ENCODE assay signal across 1 cellular context in the genomic region with DNA sequence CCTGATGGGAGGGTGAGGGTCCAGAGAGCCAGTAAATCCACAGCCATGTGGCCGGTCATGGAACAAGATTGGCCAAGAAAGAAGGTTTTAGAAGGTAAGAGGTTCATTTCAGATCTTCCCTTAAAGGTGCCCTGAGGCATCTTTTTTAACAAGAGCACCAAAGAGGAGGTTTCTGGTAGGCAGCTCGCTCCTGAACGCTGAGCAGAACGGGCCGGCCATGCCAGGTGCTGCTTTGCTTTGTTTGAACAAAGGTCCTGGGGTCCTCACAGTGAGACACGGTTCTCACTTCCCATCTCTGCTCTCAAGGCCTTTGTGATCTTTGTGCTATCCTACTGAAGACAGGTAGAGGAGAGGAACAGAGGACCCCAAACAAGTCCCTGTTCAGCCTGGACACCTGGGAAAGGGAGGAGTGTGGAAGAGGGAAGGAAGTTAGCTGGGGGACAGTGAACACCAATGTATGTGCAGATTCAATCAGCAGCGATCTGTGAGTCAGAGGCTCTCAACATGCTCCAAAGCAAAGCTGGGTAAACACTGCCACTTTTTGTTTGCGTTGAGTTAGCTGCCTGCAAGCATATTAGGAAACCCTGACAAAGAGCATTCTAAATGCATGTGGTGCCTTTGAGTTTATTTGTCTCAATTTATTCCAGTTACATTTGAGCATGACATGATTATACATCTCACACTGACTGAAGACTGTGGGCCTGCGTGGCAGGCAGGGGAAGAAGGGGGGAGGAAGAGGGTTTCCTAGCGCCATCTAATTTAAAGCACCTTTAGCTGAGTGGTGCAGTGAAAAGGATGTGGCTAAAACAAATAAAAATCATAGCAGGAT.
TF ChIP-seq lines count a peak whose summit lies in the region.

No MANE protein-coding gene starts in this region.

TF ChIP-seq in HepG2, 621 proteins besides CTCF, POLR2A, EP300 and RAD21 (continued from another document and continues in another):
- TF ChIP-seq, protein P1, sequence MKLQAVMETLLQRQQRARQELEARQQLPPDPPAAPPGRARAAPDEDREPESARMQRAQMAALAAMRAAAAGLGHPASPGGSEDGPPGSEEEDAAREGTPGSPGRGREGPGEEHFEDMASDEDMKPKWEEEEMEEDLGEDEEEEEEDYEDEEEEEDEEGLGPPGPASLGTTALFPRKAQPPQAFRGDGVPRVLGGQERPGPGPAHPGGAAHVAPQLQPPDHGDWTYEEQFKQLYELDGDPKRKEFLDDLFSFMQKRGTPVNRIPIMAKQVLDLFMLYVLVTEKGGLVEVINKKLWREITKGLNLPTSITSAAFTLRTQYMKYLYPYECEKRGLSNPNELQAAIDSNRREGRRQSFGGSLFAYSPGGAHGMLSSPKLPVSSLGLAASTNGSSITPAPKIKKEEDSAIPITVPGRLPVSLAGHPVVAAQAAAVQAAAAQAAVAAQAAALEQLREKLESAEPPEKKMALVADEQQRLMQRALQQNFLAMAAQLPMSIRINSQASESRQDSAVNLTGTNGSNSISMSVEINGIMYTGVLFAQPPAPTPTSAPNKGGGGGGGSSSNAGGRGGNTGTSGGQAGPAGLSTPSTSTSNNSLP (IDR thresholded peaks at IDR 0.05; ENCODE audit: low read depth, low read length) = 0 out of 2 replicates have a peak, but pooled peaks have one; percentile 28
- TF ChIP-seq SNAPC2 (CRISPR knock-in tag; IDR thresholded peaks at IDR 0.05) (no peak), ZNF451 (CRISPR knock-in tag; IDR thresholded peaks at IDR 0.05) (no peak), ZFAT (CRISPR knock-in tag; conservative IDR thresholded peaks at IDR 0.05) (no peak), ZNF550 (CRISPR knock-in tag; IDR thresholded peaks at IDR 0.05; ENCODE audit: borderline replicate concordance) (no peak), NFE2L1 (CRISPR knock-in tag; IDR thresholded peaks at IDR 0.05; ENCODE audit: borderline replicate concordance) (no peak), SP2 (CRISPR knock-in tag; IDR thresholded peaks at IDR 0.05) (no peak), ZNF253 (CRISPR knock-in tag; IDR thresholded peaks at IDR 0.05; ENCODE audit: borderline replicate concordance) (no peak), NKX3-1 (CRISPR knock-in tag; IDR thresholded peaks at IDR 0.05) (no peak), ARNT (IDR thresholded peaks at IDR 0.05) (no peak), ZNF333 (CRISPR knock-in tag; IDR thresholded peaks at IDR 0.05; ENCODE audit: borderline replicate concordance) (0 out of 2 replicates have a peak, but pooled peaks have one; percentile 41), ZNF337 (CRISPR knock-in tag; IDR thresholded peaks at IDR 0.05; ENCODE audit: borderline replicate concordance, low read depth) (0 out of 2 replicates have a peak, but pooled peaks have one; percentile 57), ZNF205 (CRISPR knock-in tag; IDR thresholded peaks at IDR 0.05) (peak; percentile 97), NFYC (CRISPR knock-in tag; IDR thresholded peaks at IDR 0.05) (no peak), MED1 (CRISPR knock-in tag; IDR thresholded peaks at IDR 0.05) (peak; percentile 40; the same call in 1 of the 2 replicates), KAT7 (CRISPR knock-in tag; IDR thresholded peaks at IDR 0.05; ENCODE audit: borderline replicate concordance) (0 out of 2 replicates have a peak, but pooled peaks have one; percentile 35), KLF12 (CRISPR knock-in tag; IDR thresholded peaks at IDR 0.05; ENCODE audit: borderline replicate concordance) (no peak), ETV6 (CRISPR knock-in tag; conservative IDR thresholded peaks at IDR 0.05) (no peak), FOXK1 (CRISPR knock-in tag; IDR thresholded peaks at IDR 0.05; ENCODE audit: borderline replicate concordance, low read depth) (peak; percentile 55; the same call in 1 of the 2 replicates), ZNF329 (CRISPR knock-in tag; IDR thresholded peaks at IDR 0.05; ENCODE audit: low read depth) (no peak), RCOR2 (CRISPR knock-in tag; IDR thresholded peaks at IDR 0.05) (0 out of 2 replicates have a peak, but pooled peaks have one; percentile 53), HDAC2 (CRISPR knock-in tag; IDR thresholded peaks at IDR 0.05) (peak; percentile 45; the same call in 1 of the 2 replicates), ZEB1 (IDR thresholded peaks at IDR 0.05; ENCODE audit: insufficient replicate concordance, low read depth) (peak; percentile 71), XRCC5 (optimal IDR thresholded peaks at IDR 0.05; ENCODE audit: low read length) (peak; percentile 44), MXI1 (IDR thresholded peaks at IDR 0.05; ENCODE audit: borderline replicate concordance, low read depth, low read length) (peak; percentile 19; the same call in 1 of the 3 replicates), TBX3 (IDR thresholded peaks at IDR 0.05; ENCODE audit: borderline replicate concordance) (peak; percentile 52; the same call in 1 of the 2 replicates), ZNF570 (CRISPR knock-in tag; IDR thresholded peaks at IDR 0.05; ENCODE audit: borderline replicate concordance) (no peak), SMC3 (IDR thresholded peaks at IDR 0.05; ENCODE audit: low read length) (peak; percentile 44; the same call in 1 of the 2 replicates)
- TF ChIP-seq, protein P2, sequence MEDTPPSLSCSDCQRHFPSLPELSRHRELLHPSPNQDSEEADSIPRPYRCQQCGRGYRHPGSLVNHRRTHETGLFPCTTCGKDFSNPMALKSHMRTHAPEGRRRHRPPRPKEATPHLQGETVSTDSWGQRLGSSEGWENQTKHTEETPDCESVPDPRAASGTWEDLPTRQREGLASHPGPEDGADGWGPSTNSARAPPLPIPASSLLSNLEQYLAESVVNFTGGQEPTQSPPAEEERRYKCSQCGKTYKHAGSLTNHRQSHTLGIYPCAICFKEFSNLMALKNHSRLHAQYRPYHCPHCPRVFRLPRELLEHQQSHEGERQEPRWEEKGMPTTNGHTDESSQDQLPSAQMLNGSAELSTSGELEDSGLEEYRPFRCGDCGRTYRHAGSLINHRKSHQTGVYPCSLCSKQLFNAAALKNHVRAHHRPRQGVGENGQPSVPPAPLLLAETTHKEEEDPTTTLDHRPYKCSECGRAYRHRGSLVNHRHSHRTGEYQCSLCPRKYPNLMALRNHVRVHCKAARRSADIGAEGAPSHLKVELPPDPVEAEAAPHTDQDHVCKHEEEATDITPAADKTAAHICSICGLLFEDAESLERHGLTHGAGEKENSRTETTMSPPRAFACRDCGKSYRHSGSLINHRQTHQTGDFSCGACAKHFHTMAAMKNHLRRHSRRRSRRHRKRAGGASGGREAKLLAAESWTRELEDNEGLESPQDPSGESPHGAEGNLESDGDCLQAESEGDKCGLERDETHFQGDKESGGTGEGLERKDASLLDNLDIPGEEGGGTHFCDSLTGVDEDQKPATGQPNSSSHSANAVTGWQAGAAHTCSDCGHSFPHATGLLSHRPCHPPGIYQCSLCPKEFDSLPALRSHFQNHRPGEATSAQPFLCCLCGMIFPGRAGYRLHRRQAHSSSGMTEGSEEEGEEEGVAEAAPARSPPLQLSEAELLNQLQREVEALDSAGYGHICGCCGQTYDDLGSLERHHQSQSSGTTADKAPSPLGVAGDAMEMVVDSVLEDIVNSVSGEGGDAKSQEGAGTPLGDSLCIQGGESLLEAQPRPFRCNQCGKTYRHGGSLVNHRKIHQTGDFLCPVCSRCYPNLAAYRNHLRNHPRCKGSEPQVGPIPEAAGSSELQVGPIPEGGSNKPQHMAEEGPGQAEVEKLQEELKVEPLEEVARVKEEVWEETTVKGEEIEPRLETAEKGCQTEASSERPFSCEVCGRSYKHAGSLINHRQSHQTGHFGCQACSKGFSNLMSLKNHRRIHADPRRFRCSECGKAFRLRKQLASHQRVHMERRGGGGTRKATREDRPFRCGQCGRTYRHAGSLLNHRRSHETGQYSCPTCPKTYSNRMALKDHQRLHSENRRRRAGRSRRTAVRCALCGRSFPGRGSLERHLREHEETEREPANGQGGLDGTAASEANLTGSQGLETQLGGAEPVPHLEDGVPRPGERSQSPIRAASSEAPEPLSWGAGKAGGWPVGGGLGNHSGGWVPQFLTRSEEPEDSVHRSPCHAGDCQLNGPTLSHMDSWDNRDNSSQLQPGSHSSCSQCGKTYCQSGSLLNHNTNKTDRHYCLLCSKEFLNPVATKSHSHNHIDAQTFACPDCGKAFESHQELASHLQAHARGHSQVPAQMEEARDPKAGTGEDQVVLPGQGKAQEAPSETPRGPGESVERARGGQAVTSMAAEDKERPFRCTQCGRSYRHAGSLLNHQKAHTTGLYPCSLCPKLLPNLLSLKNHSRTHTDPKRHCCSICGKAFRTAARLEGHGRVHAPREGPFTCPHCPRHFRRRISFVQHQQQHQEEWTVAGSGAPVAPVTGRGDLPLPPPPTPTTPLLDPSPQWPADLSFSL (CRISPR knock-in tag; IDR thresholded peaks at IDR 0.05) = no peak
- TF ChIP-seq, protein P3, sequence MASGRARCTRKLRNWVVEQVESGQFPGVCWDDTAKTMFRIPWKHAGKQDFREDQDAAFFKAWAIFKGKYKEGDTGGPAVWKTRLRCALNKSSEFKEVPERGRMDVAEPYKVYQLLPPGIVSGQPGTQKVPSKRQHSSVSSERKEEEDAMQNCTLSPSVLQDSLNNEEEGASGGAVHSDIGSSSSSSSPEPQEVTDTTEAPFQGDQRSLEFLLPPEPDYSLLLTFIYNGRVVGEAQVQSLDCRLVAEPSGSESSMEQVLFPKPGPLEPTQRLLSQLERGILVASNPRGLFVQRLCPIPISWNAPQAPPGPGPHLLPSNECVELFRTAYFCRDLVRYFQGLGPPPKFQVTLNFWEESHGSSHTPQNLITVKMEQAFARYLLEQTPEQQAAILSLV (CRISPR knock-in tag; IDR thresholded peaks at IDR 0.05; ENCODE audit: borderline replicate concordance) = no peak
- TF ChIP-seq, protein P4, sequence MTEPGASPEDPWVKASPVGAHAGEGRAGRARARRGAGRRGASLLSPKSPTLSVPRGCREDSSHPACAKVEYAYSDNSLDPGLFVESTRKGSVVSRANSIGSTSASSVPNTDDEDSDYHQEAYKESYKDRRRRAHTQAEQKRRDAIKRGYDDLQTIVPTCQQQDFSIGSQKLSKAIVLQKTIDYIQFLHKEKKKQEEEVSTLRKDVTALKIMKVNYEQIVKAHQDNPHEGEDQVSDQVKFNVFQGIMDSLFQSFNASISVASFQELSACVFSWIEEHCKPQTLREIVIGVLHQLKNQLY (CRISPR knock-in tag; IDR thresholded peaks at IDR 0.05) = peak; percentile 42; the same call in 1 of the 2 replicates
- TF ChIP-seq, protein P5, sequence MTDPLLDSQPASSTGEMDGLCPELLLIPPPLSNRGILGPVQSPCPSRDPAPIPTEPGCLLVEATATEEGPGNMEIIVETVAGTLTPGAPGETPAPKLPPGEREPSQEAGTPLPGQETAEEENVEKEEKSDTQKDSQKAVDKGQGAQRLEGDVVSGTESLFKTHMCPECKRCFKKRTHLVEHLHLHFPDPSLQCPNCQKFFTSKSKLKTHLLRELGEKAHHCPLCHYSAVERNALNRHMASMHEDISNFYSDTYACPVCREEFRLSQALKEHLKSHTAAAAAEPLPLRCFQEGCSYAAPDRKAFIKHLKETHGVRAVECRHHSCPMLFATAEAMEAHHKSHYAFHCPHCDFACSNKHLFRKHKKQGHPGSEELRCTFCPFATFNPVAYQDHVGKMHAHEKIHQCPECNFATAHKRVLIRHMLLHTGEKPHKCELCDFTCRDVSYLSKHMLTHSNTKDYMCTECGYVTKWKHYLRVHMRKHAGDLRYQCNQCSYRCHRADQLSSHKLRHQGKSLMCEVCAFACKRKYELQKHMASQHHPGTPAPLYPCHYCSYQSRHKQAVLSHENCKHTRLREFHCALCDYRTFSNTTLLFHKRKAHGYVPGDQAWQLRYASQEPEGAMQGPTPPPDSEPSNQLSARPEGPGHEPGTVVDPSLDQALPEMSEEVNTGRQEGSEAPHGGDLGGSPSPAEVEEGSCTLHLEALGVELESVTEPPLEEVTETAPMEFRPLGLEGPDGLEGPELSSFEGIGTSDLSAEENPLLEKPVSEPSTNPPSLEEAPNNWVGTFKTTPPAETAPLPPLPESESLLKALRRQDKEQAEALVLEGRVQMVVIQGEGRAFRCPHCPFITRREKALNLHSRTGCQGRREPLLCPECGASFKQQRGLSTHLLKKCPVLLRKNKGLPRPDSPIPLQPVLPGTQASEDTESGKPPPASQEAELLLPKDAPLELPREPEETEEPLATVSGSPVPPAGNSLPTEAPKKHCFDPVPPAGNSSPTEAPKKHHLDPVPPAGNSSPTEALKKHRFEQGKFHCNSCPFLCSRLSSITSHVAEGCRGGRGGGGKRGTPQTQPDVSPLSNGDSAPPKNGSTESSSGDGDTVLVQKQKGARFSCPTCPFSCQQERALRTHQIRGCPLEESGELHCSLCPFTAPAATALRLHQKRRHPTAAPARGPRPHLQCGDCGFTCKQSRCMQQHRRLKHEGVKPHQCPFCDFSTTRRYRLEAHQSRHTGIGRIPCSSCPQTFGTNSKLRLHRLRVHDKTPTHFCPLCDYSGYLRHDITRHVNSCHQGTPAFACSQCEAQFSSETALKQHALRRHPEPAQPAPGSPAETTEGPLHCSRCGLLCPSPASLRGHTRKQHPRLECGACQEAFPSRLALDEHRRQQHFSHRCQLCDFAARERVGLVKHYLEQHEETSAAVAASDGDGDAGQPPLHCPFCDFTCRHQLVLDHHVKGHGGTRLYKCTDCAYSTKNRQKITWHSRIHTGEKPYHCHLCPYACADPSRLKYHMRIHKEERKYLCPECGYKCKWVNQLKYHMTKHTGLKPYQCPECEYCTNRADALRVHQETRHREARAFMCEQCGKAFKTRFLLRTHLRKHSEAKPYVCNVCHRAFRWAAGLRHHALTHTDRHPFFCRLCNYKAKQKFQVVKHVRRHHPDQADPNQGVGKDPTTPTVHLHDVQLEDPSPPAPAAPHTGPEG (CRISPR knock-in tag; IDR thresholded peaks at IDR 0.05) = no peak
- TF ChIP-seq, protein P6, sequence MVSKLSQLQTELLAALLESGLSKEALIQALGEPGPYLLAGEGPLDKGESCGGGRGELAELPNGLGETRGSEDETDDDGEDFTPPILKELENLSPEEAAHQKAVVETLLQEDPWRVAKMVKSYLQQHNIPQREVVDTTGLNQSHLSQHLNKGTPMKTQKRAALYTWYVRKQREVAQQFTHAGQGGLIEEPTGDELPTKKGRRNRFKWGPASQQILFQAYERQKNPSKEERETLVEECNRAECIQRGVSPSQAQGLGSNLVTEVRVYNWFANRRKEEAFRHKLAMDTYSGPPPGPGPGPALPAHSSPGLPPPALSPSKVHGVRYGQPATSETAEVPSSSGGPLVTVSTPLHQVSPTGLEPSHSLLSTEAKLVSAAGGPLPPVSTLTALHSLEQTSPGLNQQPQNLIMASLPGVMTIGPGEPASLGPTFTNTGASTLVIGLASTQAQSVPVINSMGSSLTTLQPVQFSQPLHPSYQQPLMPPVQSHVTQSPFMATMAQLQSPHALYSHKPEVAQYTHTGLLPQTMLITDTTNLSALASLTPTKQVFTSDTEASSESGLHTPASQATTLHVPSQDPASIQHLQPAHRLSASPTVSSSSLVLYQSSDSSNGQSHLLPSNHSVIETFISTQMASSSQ (IDR thresholded peaks at IDR 0.05; ENCODE audit: low read depth) = no peak
- TF ChIP-seq, protein P6 (CRISPR knock-in tag; IDR thresholded peaks at IDR 0.05; ENCODE audit: borderline replicate concordance) = no peak
